In genomic region chr11:44622721-44623258, GRCh38 we compare ENCODE assay signal across 12 cellular contexts. TPM values are rescaled to one million over a fixed set of nuclear protein-coding genes. Genes with fewer than 3 reads are reported as not detected.
DNase-seq lines count a peak whose midpoint lies in the region; TF ChIP-seq lines count a peak whose summit lies in the region.
"Had no signal": no experiment of that assay in that cellular context is flagged by ENCODE, and none has a peak within 500 bp of the region (broad histone marks: within the 10 kb centered on the region; RNA-seq: fewer than 3 reads in every experiment).

No MANE protein-coding gene starts in this region.

- H3K9me3 ChIP-seq in BLaER1, result no peaks in the 10 kb centered on the region

- no peaks in the 10 kb centered on the region for H4K20me1 ChIP-seq in BLaER1

- TF ChIP-seq CTCF in brain (conservative IDR thresholded peaks at IDR 0.05) (no peak), neural crest cell (conservative IDR thresholded peaks at IDR 0.05) (no peak)

- in situ Hi-C loops in GM18951 (cut with MboI; ENCODE audit: low sequenced_read_pairs, unreplicated experiment) (no loop called here), KBM-7 (cut with MboI; ENCODE audit: low pct_unique_long_range_greater_than_20kb, low sequenced_read_pairs) (loop anchor here (10.0 kb wide), 1 partner anchor 292 kb away; no protein-coding TSS in a partner anchor)

- H3K4me1 Mint-ChIP-seq in brain (peaks cover 61% of the 10 kb centered on the region), neural crest cell (peaks cover 29% of the 10 kb centered on the region)

- H3K4me3 ChIP-seq in BLaER1, result 0 out of 2 replicates have a peak overlapping the region, but pooled peaks have one; percentile 6

- H3K4me1 ChIP-seq in BLaER1, result peaks cover 79% of the 10 kb centered on the region

- peak overlapping the region in 4 of 5 experiments; percentile 11 to 82 (median 27) for H3K27ac Mint-ChIP-seq in brain
- H3K27ac Mint-ChIP-seq in neural crest cell (ENCODE audit: unreplicated experiment), result peak overlapping the region; percentile 77
- H3K27ac Mint-ChIP-seq: dendritic cell treated with granulocyte-macrophage colony-stimulating factor and Interleukin-4, amounts not matched to agents 40 ng/mL and 50 ng/mL, for 4 days had no signal

- peak overlapping the region; percentile 74 for H3K4me2 ChIP-seq in BLaER1

- H3K9ac ChIP-seq in BLaER1, result 0 out of 2 replicates have a peak overlapping the region, but pooled peaks have one; percentile 19

- H3K9me3 Mint-ChIP-seq in brain, result peaks cover 0 to 8% (median 4%) of the 10 kb centered on the region in 5 experiments
- H3K9me3 Mint-ChIP-seq in neural crest cell, result no peaks in the 10 kb centered on the region
- H3K9me3 Mint-ChIP-seq: CD8-positive, alpha-beta memory T cell; dendritic cell treated with granulocyte-macrophage colony-stimulating factor and Interleukin-4, amounts not matched to agents 40 ng/mL and 50 ng/mL, for 4 days had no signal

- no peaks in the 10 kb centered on the region for H3K27me3 ChIP-seq in BLaER1

- TF ChIP-seq POLR2A in GM18951 (IDR thresholded peaks at IDR 0.05; ENCODE audit: extremely low read depth, insufficient read depth, insufficient read length), result peak; percentile 7

- H3K4me3 Mint-ChIP-seq in brain (no peak overlapping the region), neural crest cell (no peak overlapping the region)
- H3K4me3 Mint-ChIP-seq: CD8-positive, alpha-beta memory T cell; dendritic cell treated with granulocyte-macrophage colony-stimulating factor and Interleukin-4, amounts not matched to agents 40 ng/mL and 50 ng/mL, for 4 days had no signal

- H3K27me3 Mint-ChIP-seq in brain (peaks cover 2% of the 10 kb centered on the region), neural crest cell (ENCODE audit: low read depth) (no peaks in the 10 kb centered on the region)
- H3K27me3 Mint-ChIP-seq: CD8-positive, alpha-beta memory T cell had no signal

- no peaks in the 10 kb centered on the region for H3K36me3 Mint-ChIP-seq in brain
- H3K36me3 Mint-ChIP-seq in neural crest cell (ENCODE audit: low read depth), result no peaks in the 10 kb centered on the region

- peak overlapping the region; percentile 35; the same call in 1 of the 2 replicates for H3K27ac ChIP-seq in BLaER1

- H3K36me3 ChIP-seq in BLaER1, result no peaks in the 10 kb centered on the region

- DNase-seq in neural crest cell (ENCODE audit: low read depth, low spot score), result no peak
- no peak for DNase-seq in KBM-7
- no peak for DNase-seq in NCI-H446 (lab: John Stamatoyannopoulos, UW)
- no peak for DNase-seq in nucleus accumbens (lab: John Stamatoyannopoulos, UW)
- no peak for DNase-seq in NCI-H2171 (lab: John Stamatoyannopoulos, UW)
- DNase-seq: activated gamma-delta T cell, PC-3 had no signal

RNA-seq across cellular contexts. Expression of gene CD82, which starts 57.3 kb away (rescaled TPM):
- polyA plus RNA-seq in brain (ENCODE audit: insufficient read depth, low read depth, low replicate concordance), result 43.1 TPM
- total RNA-seq in neural crest cell, result 10.3 and 14.1 TPM in 2 replicates
